1 cellular context compared by ENCODE assay signal in genomic region chr20:23226612-23227265, GRCh38.
TF ChIP-seq lines count a peak whose summit lies in the region.

No MANE protein-coding gene starts in this region.

TF ChIP-seq in H1, 55 proteins besides CTCF, POLR2A, EP300 and RAD21:
- TF ChIP-seq NRF1 (IDR thresholded peaks at IDR 0.05; ENCODE audit: low read depth, low read length) (no peak), CEBPB (IDR thresholded peaks at IDR 0.05; ENCODE audit: low read depth, low read length) (no peak), YY1 (IDR thresholded peaks at IDR 0.05; ENCODE audit: low read depth, low read length) (no peak), SRF (IDR thresholded peaks at IDR 0.05; ENCODE audit: low read depth, low read length) (no peak), KDM5A (IDR thresholded peaks at IDR 0.05; ENCODE audit: low read length) (no peak), TBP (IDR thresholded peaks at IDR 0.05; ENCODE audit: low read depth, low read length) (no peak), SAP30 (IDR thresholded peaks at IDR 0.05; ENCODE audit: insufficient read depth, insufficient replicate concordance, low read length) (no peak), MAX (IDR thresholded peaks at IDR 0.05) (no peak), ATF2 (IDR thresholded peaks at IDR 0.05; ENCODE audit: low read length) (no peak), RFX5 (IDR thresholded peaks at IDR 0.05; ENCODE audit: borderline replicate concordance, low read depth, low read length) (no peak), SIRT6 (IDR thresholded peaks at IDR 0.05; ENCODE audit: low read length) (no peak), TAF1 (IDR thresholded peaks at IDR 0.05; ENCODE audit: low read depth, low read length) (no peak), NANOG (IDR thresholded peaks at IDR 0.05; ENCODE audit: insufficient read depth, low read depth, low read length, poor library complexity, severe bottlenecking) (no peak), HDAC2 (IDR thresholded peaks at IDR 0.05; ENCODE audit: borderline replicate concordance in 1 of 2, low read depth in 2 of 2, low read length in 2 of 2) (no peak), MAFK (IDR thresholded peaks at IDR 0.05; ENCODE audit: low read depth, low read length) (no peak), BACH1 (IDR thresholded peaks at IDR 0.05; ENCODE audit: low read length) (no peak), JUN (IDR thresholded peaks at IDR 0.05; ENCODE audit: low read depth, low read length) (no peak)
